Comparison of ENCODE assay signal across 16 cellular contexts in the genomic region with DNA sequence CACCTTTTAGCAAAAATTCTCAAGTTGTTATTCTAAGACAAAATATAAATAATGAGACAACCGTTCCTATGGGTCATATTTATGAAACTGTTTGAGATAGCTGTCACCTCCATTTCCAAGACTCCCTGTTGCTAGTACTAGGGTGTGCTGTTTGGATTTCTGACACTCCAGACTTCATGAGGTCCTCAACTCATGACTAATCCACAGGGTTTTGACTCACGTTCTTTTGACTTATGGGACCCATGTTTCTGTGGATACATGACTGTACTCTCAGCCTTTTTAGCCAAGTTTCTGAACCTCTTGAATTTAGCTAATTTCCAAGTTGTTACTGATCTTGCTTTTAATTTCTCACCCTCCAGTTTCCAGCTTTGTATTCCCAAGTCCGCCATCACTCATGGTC.
DNase-seq lines count a peak whose midpoint lies in the region; ATAC-seq lines count a peak whose summit lies in the region.
"Had no signal": no experiment of that assay in that cellular context is flagged by ENCODE, and none has a peak within 500 bp of the region (broad histone marks: within the 10 kb centered on the region; RNA-seq: fewer than 3 reads in every experiment).

No MANE protein-coding gene starts in this region.

- H3K14ac ChIP-seq in mesenchymal stem cell (ENCODE audit: low read length in 2 of 2), result no peak overlapping the region

- H2BK15ac ChIP-seq in mesenchymal stem cell (ENCODE audit: low read depth, poor library complexity, severe bottlenecking), result no peak overlapping the region

- peak overlapping the region in 1 of 2 experiments; percentile 25 for H3K4me3 ChIP-seq in mesenchymal stem cell (ENCODE audit: insufficient read depth in 1 of 2, low read depth in 1 of 2, low read length in 2 of 2)
- H3K4me3 ChIP-seq: BLaER1 treated with 17β-estradiol and CSF1 and Interleukin-3, amounts not matched to agents 10 nM and 100 nM had no signal

- no peak overlapping the region for H3K18ac ChIP-seq in mesenchymal stem cell (ENCODE audit: low read depth in 1 of 2, low read length in 2 of 2)

- H3K9ac ChIP-seq in mesenchymal stem cell (ENCODE audit: low read length), result peak overlapping the region; percentile 44
- H3K9ac ChIP-seq: BLaER1 treated with 17β-estradiol and CSF1 and Interleukin-3, amounts not matched to agents 10 nM and 100 nM had no signal

- DNase-seq in AG08396 (ENCODE audit: low spot score) (peak; percentile 18), ELR (ENCODE audit: low read depth) (peak; percentile 5), RKO (ENCODE audit: low spot score) (peak; percentile 15), mesenchymal stem cell (no peak), NCI-H526 treated with DMSO at 0.1 percent for 48 hours (lab: John Stamatoyannopoulos, UW) (no peak)
- DNase-seq: 8988T; CD4-positive, CD25-positive, alpha-beta regulatory T cell; DMS53; GDM1; H7; IMR-90; KBM-7 had no signal

- H3K79me1 ChIP-seq in mesenchymal stem cell (replicated peaks; ENCODE audit: low read length, poor library complexity, severe bottlenecking), result no peaks in the 10 kb centered on the region

- H3K27ac ChIP-seq in mesenchymal stem cell (ENCODE audit: low read length, poor library complexity, severe bottlenecking), result no peak overlapping the region
- H3K27ac ChIP-seq: BLaER1 treated with 17β-estradiol and CSF1 and Interleukin-3, amounts not matched to agents 10 nM and 100 nM had no signal

- H2AFZ ChIP-seq in mesenchymal stem cell (ENCODE audit: low read depth, low read length), result no peak overlapping the region

- H3K23ac ChIP-seq in mesenchymal stem cell (ENCODE audit: low read length in 2 of 2), result no peak overlapping the region

- H2AK5ac ChIP-seq in mesenchymal stem cell (ENCODE audit: low read length, severe bottlenecking), result no peak overlapping the region

- H2BK5ac ChIP-seq in mesenchymal stem cell (ENCODE audit: low read depth, low read length, poor library complexity, severe bottlenecking), result no peak overlapping the region

- ATAC-seq in HG03196 (IDR thresholded peaks at IDR 0.05; ENCODE audit: unreplicated experiment), result no peak
- ATAC-seq in HG03378 (IDR thresholded peaks at IDR 0.05; ENCODE audit: unreplicated experiment), result no peak
- ATAC-seq in HG02852 (IDR thresholded peaks at IDR 0.05; ENCODE audit: unreplicated experiment), result no peak

- no peaks in the 10 kb centered on the region for H3K27me3 ChIP-seq in mesenchymal stem cell (ENCODE audit: control insufficient read depth in 1 of 2, insufficient read depth in 1 of 2, low read length in 2 of 2)
- H3K27me3 ChIP-seq: BLaER1 treated with 17β-estradiol and CSF1 and Interleukin-3, amounts not matched to agents 10 nM and 100 nM had no signal

- no peak overlapping the region for H4K91ac ChIP-seq in mesenchymal stem cell (ENCODE audit: low read length)

- no peaks in the 10 kb centered on the region for H3K36me3 ChIP-seq in mesenchymal stem cell (ENCODE audit: control insufficient read depth in 1 of 2, insufficient read depth in 2 of 2, low read depth in 1 of 2, low read length in 2 of 2)
- H3K36me3 ChIP-seq: BLaER1 treated with 17β-estradiol and CSF1 and Interleukin-3, amounts not matched to agents 10 nM and 100 nM had no signal

- no peak overlapping the region for H3K4me2 ChIP-seq in mesenchymal stem cell (ENCODE audit: low read length, poor library complexity, severe bottlenecking)
- H3K4me2 ChIP-seq: BLaER1 treated with 17β-estradiol and CSF1 and Interleukin-3, amounts not matched to agents 10 nM and 100 nM had no signal

- H3K4ac ChIP-seq in mesenchymal stem cell (ENCODE audit: low read depth in 1 of 2, low read length in 2 of 2), result no peak overlapping the region

- H3K4me1 ChIP-seq in mesenchymal stem cell (ENCODE audit: control insufficient read depth, insufficient read depth, low read depth, low read length), result no peaks in the 10 kb centered on the region

- 71% methylated on average over 2 of the region's 3 CpGs for WGBS in mesenchymal stem cell

- H2BK120ac ChIP-seq in mesenchymal stem cell (ENCODE audit: low read depth, low read length), result no peak overlapping the region

- no peaks in the 10 kb centered on the region for H3K9me3 ChIP-seq in mesenchymal stem cell (ENCODE audit: control insufficient read depth, low read length)

- no peak overlapping the region for H2BK12ac ChIP-seq in mesenchymal stem cell (ENCODE audit: low read length in 2 of 2)

- H4K8ac ChIP-seq in mesenchymal stem cell (ENCODE audit: low read length), result no peak overlapping the region

Comparison
In these comparisons a context has a peak if more than half of its experiments do, and no peak if none do; other contexts are left out.
1. DNase-seq: peak in AG08396 (single experiment), ELR (single experiment) and RKO (single experiment); none in mesenchymal stem cell (single experiment) and NCI-H526 treated with DMSO at 0.1 percent for 48 hours (single experiment).